Comparison of ENCODE assay signal across 9 cellular contexts in the genomic region with DNA sequence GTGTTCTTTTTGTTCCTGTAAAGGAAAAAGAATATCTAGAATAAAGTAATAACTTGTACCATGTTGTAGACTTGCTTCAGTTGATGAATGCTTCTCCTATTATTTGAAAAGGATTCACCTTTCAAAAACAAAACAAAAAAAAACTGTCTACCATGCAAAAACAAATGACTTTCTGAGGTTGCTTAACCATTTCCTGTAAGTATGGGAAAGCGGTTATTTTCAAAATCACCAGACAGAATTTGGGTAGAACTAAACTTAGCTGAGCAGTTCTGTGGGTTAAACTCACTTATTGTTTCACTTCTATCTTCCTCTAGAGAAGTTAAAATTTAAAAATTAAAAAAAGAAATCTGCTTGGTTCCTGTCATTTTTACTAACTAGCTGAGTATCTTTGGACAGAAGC. TPM values are rescaled to one million over a fixed set of nuclear protein-coding genes. Genes with fewer than 3 reads are reported as not detected.
A peak's percentile ranks its signal among the peaks of the same experiment; 100 is the strongest.
DNase-seq lines count a peak whose midpoint lies in the region; ATAC-seq, FAIRE-seq and TF ChIP-seq lines count a peak whose summit lies in the region.
"Had no signal": no experiment of that assay in that cellular context is flagged by ENCODE, and none has a peak within 500 bp of the region (broad histone marks: within the 10 kb centered on the region; RNA-seq: fewer than 3 reads in every experiment).

No MANE protein-coding gene starts in this region.

- FAIRE-seq in pancreas (lab: Jason Lieb, UNC) = no peak
- FAIRE-seq: endothelial cell of umbilical vein had no signal

- peaks cover 88% of the 10 kb centered on the region for H3K4me1 ChIP-seq in CD4-positive, alpha-beta memory T cell (ENCODE audit: insufficient read depth, low read length)
- H3K4me1 ChIP-seq in pancreas = peaks cover 0 to 7% (median 5%) of the 10 kb centered on the region in 3 donors

- H3K36me3 ChIP-seq in CD4-positive, alpha-beta memory T cell (ENCODE audit: insufficient read depth, low read length) = no peaks in the 10 kb centered on the region
- no peaks in the 10 kb centered on the region for H3K36me3 ChIP-seq in pancreas

- intact Hi-C loops in CD4-positive, alpha-beta memory T cell (cut with micrococcal nuclease) = loop anchor here (1.0 kb wide), 1 partner anchor 26 kb away; no protein-coding TSS in a partner anchor
- intact Hi-C loops in activated T-helper 1 cell treated with anti-CD3 and anti-CD28 coated beads, Interleukin-12 subunit alpha, Interleukin-12 subunit beta, Interleukin-2, Interleukin-4 antibody, amounts not matched to agents 30 ng/mL and 10 ng/mL and 1 ng/mL, durations not matched to agents 14 hours and 24 hours and 36 hours (cut with micrococcal nuclease) = loop anchor here (1.0 kb wide), 2 partner anchors 26 to 65 kb away; no protein-coding TSS in a partner anchor
- intact Hi-C loops in pancreas (cut with DNase I) = no loop called here

- peak overlapping the region; percentile 14 to 89 (median 65) for H3K4me3 Mint-ChIP-seq in CD4-positive, alpha-beta memory T cell
- peak overlapping the region; percentile 24 for H3K4me3 Mint-ChIP-seq in activated T-helper 1 cell treated with anti-CD3 and anti-CD28 coated beads, Interleukin-12 subunit alpha, Interleukin-12 subunit beta, Interleukin-2, Interleukin-4 antibody, amounts not matched to agents 30 ng/mL and 10 ng/mL and 1 ng/mL, durations not matched to agents 14 hours and 24 hours and 36 hours

- DNase-seq in CD4-positive, alpha-beta memory T cell = peak in 4 of 5 donors; percentile 66 to 79 (median 68)
- DNase-seq in activated T-helper 1 cell treated with anti-CD3 and anti-CD28 coated beads, Interleukin-12 subunit alpha, Interleukin-12 subunit beta, Interleukin-2, Interleukin-4 antibody, amounts not matched to agents 30 ng/mL and 10 ng/mL and 1 ng/mL, durations not matched to agents 14 hours and 24 hours and 36 hours (ENCODE audit: low spot score) = peak; percentile 17
- DNase-seq in mesenteric fat pad (ENCODE audit: low spot score) (no peak), pancreas (no peak), COR-L47 (lab: John Stamatoyannopoulos, UW) (no peak), iPS-NIHi7 (ENCODE audit: extremely low spot score) (no peak)

- peaks cover 10 to 12% of the 10 kb centered on the region in 2 donors for H3K36me3 Mint-ChIP-seq in CD4-positive, alpha-beta memory T cell
- peaks cover 19% of the 10 kb centered on the region for H3K36me3 Mint-ChIP-seq in activated T-helper 1 cell treated with anti-CD3 and anti-CD28 coated beads, Interleukin-12 subunit alpha, Interleukin-12 subunit beta, Interleukin-2, Interleukin-4 antibody, amounts not matched to agents 30 ng/mL and 10 ng/mL and 1 ng/mL, durations not matched to agents 14 hours and 24 hours and 36 hours (ENCODE audit: low read depth)

- peak overlapping the region; percentile 10 for H3K27ac ChIP-seq in CD4-positive, alpha-beta memory T cell (ENCODE audit: low read depth, low read length)
- H3K27ac ChIP-seq in pancreas = no peak overlapping the region

- H3K9me3 Mint-ChIP-seq in CD4-positive, alpha-beta memory T cell = peaks cover 0 to 1% (median 0%) of the 10 kb centered on the region in 8 donors
- no peaks in the 10 kb centered on the region for H3K9me3 Mint-ChIP-seq in activated T-helper 1 cell treated with anti-CD3 and anti-CD28 coated beads, Interleukin-12 subunit alpha, Interleukin-12 subunit beta, Interleukin-2, Interleukin-4 antibody, amounts not matched to agents 30 ng/mL and 10 ng/mL and 1 ng/mL, durations not matched to agents 14 hours and 24 hours and 36 hours

- no peaks in the 10 kb centered on the region for H3K9me3 ChIP-seq in CD4-positive, alpha-beta memory T cell (ENCODE audit: control insufficient read depth in 1 of 2, low read length in 2 of 2)
- H3K9me3 ChIP-seq in pancreas = no peaks in the 10 kb centered on the region

- peaks cover 60 to 94% (median 76%) of the 10 kb centered on the region in 4 donors for H3K4me1 Mint-ChIP-seq in CD4-positive, alpha-beta memory T cell
- peaks cover 83% of the 10 kb centered on the region for H3K4me1 Mint-ChIP-seq in activated T-helper 1 cell treated with anti-CD3 and anti-CD28 coated beads, Interleukin-12 subunit alpha, Interleukin-12 subunit beta, Interleukin-2, Interleukin-4 antibody, amounts not matched to agents 30 ng/mL and 10 ng/mL and 1 ng/mL, durations not matched to agents 14 hours and 24 hours and 36 hours (ENCODE audit: low read depth)

- peak; percentile 69 for ATAC-seq in GM19455 (IDR thresholded peaks at IDR 0.05; ENCODE audit: unreplicated experiment)
- ATAC-seq in HG03439 (IDR thresholded peaks at IDR 0.05; ENCODE audit: unreplicated experiment) = peak; percentile 50
- no peak for ATAC-seq in pancreas

- peak overlapping the region; percentile 54 to 92 (median 81) for H3K27ac Mint-ChIP-seq in CD4-positive, alpha-beta memory T cell
- peak overlapping the region; percentile 79 for H3K27ac Mint-ChIP-seq in activated T-helper 1 cell treated with anti-CD3 and anti-CD28 coated beads, Interleukin-12 subunit alpha, Interleukin-12 subunit beta, Interleukin-2, Interleukin-4 antibody, amounts not matched to agents 30 ng/mL and 10 ng/mL and 1 ng/mL, durations not matched to agents 14 hours and 24 hours and 36 hours

- H3K27me3 Mint-ChIP-seq in CD4-positive, alpha-beta memory T cell = no peaks in the 10 kb centered on the region
- no peaks in the 10 kb centered on the region for H3K27me3 Mint-ChIP-seq in activated T-helper 1 cell treated with anti-CD3 and anti-CD28 coated beads, Interleukin-12 subunit alpha, Interleukin-12 subunit beta, Interleukin-2, Interleukin-4 antibody, amounts not matched to agents 30 ng/mL and 10 ng/mL and 1 ng/mL, durations not matched to agents 14 hours and 24 hours and 36 hours (ENCODE audit: insufficient read depth)

- POLR2A ChIA-PET in CD4-positive, alpha-beta memory T cell (lab: Charles Lee; ENCODE audit: partially characterized antibody) = interaction anchor here (0.7 to 6.9 kb wide), 9 partner anchors 13 to 153 kb away, joined by 3 to 110 read pairs (median 6); partner anchors contain the start of genes ERAP1, ERAP2 and LNPEP

- 93 to 98% methylated on average over 1 of the region's 1 CpG for WGBS in pancreas, 2 donors

- CTCF ChIA-PET in CD4-positive, alpha-beta memory T cell (lab: Charles Lee; ENCODE audit: partially characterized antibody) = interaction anchor here (1.1 to 2.6 kb wide), 3 partner anchors 18 to 92 kb away, joined by 3 to 12 read pairs (median 6); no protein-coding TSS in a partner anchor

- no peaks in the 10 kb centered on the region for H3K27me3 ChIP-seq in CD4-positive, alpha-beta memory T cell (ENCODE audit: insufficient read depth, low read length)
- no peaks in the 10 kb centered on the region for H3K27me3 ChIP-seq in pancreas

- TF ChIP-seq CTCF in pancreas (IDR thresholded peaks at IDR 0.05) = no peak

- no peak overlapping the region for H3K4me3 ChIP-seq in CD4-positive, alpha-beta memory T cell (ENCODE audit: low read length in 2 of 2)
- H3K4me3 ChIP-seq in pancreas = no peak overlapping the region

RNA-seq across cellular contexts. Expression of gene LNPEP, which starts 25.2 kb away (rescaled TPM):
- 10 to 100 TPM; 92.5 to 97.3 TPM for total RNA-seq in CD4-positive, alpha-beta memory T cell
- 10 to 100 TPM; 23.5 to 38.6 TPM for polyA plus RNA-seq in CD4-positive, alpha-beta memory T cell
- 37.7 and 40.7 TPM in 2 replicates for total RNA-seq in activated T-helper 1 cell treated with anti-CD3 and anti-CD28 coated beads, Interleukin-12 subunit alpha, Interleukin-12 subunit beta, Interleukin-2, Interleukin-4 antibody, amounts not matched to agents 30 ng/mL and 10 ng/mL and 1 ng/mL, durations not matched to agents 14 hours and 24 hours and 36 hours
- total RNA-seq in mesenteric fat pad (132 TPM), pancreas (10 to 100 TPM in 3 of 6 donors, 1 to 10 TPM in 3; 9.1 to 20.0 (median 12.4) TPM)
- polyA plus RNA-seq in pancreas = 1 to 10 TPM; 2.0 to 4.6 TPM

Comparison
In these comparisons a context has a peak if more than half of its experiments do, and no peak if none do; other contexts are left out.
1. DNase-seq: peak in CD4-positive, alpha-beta memory T cell (4 of 5) and activated T-helper 1 cell treated with anti-CD3 and anti-CD28 coated beads, Interleukin-12 subunit alpha, Interleukin-12 subunit beta, Interleukin-2, Interleukin-4 antibody, amounts not matched to agents 30 ng/mL and 10 ng/mL and 1 ng/mL, durations not matched to agents 14 hours and 24 hours and 36 hours (single experiment); none in mesenteric fat pad (single experiment), pancreas (0 of 6), COR-L47 (single experiment) and iPS-NIHi7 (single experiment).
2. ATAC-seq: peak in GM19455 (single experiment) and HG03439 (single experiment); none in pancreas (0 of 4).
3. intact Hi-C loops: an anchor here in CD4-positive, alpha-beta memory T cell (1.0 kb wide) and activated T-helper 1 cell treated with anti-CD3 and anti-CD28 coated beads, Interleukin-12 subunit alpha, Interleukin-12 subunit beta, Interleukin-2, Interleukin-4 antibody, amounts not matched to agents 30 ng/mL and 10 ng/mL and 1 ng/mL, durations not matched to agents 14 hours and 24 hours and 36 hours (1.0 kb wide); none called in pancreas.